In the genomic region with DNA sequence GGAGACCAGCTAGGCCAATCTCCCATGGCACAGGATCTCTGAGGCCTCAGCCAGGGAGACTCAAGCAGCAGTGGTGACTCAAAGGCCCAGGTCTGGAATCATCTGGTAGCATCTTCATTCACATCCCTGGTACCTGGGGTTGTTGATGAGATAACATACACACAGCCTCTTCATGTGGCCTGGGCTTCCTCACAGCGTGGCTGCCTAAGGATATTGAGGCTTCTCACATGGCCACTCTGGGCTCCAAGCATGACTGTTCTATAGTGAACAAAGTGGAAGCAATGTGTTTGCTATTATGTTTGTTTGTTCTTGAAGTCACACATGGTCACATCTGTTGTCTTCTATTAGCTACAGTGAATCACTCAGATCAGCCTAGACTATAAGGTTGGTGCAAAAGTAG, we compare ENCODE assay signal across 14 cellular contexts.
DNase-seq lines count a peak whose midpoint lies in the region; ATAC-seq and TF ChIP-seq lines count a peak whose summit lies in the region.
"Had no signal": no experiment of that assay in that cellular context is flagged by ENCODE, and none has a peak within 500 bp of the region (broad histone marks: within the 10 kb centered on the region; RNA-seq: fewer than 3 reads in every experiment).

No MANE protein-coding gene starts in this region.

- H3K4me3 Mint-ChIP-seq in activated naive CD4-positive, alpha-beta T cell treated with anti-CD3 and anti-CD28 coated beads, Interleukin-2, amount 10 ng/mL, durations not matched to agents 7 days and 5 days = no peak overlapping the region
- H3K4me3 Mint-ChIP-seq in T-cell (no peak overlapping the region), immature natural killer cell (peak overlapping the region; percentile 41 to 87 (median 80))
- H3K4me3 Mint-ChIP-seq in activated CD8-positive, alpha-beta T cell treated with anti-CD3 and anti-CD28 coated beads, Interleukin-2, amount 10 ng/mL, durations not matched to agents 7 days and 5 days = no peak overlapping the region

- no peak overlapping the region for H3K27ac ChIP-seq in right atrium auricular region
- H3K27ac ChIP-seq: PC-9 had no signal

- TF ChIP-seq CTCF in right atrium auricular region (IDR thresholded peaks at IDR 0.05) = no peak

- H3K4me1 ChIP-seq in right atrium auricular region = no peaks in the 10 kb centered on the region

- POLR2A ChIA-PET in T-cell (lab: Charles Lee) = no interaction called here
- POLR2A ChIA-PET in activated CD8-positive, alpha-beta T cell treated with anti-CD3 and anti-CD28 coated beads, Interleukin-2, amount 10 ng/mL, durations not matched to agents 7 days and 5 days (lab: Charles Lee) = no interaction called here

- CTCF ChIA-PET in activated naive CD4-positive, alpha-beta T cell treated with anti-CD3 and anti-CD28 coated beads, Interleukin-2, amount 10 ng/mL, durations not matched to agents 7 days and 5 days (lab: Charles Lee) = no interaction called here
- CTCF ChIA-PET in T-cell (lab: Charles Lee) = no interaction called here
- CTCF ChIA-PET in activated CD8-positive, alpha-beta T cell treated with anti-CD3 and anti-CD28 coated beads, Interleukin-2, amount 10 ng/mL, durations not matched to agents 7 days and 5 days (lab: Charles Lee) = no interaction called here

- H3K27me3 ChIP-seq in right atrium auricular region = no peaks in the 10 kb centered on the region
- H3K27me3 ChIP-seq: MG63 had no signal

- peaks cover 27% of the 10 kb centered on the region for H3K36me3 Mint-ChIP-seq in activated naive CD4-positive, alpha-beta T cell treated with anti-CD3 and anti-CD28 coated beads, Interleukin-2, amount 10 ng/mL, durations not matched to agents 7 days and 5 days
- no peaks in the 10 kb centered on the region for H3K36me3 Mint-ChIP-seq in T-cell
- H3K36me3 Mint-ChIP-seq in activated CD8-positive, alpha-beta T cell treated with anti-CD3 and anti-CD28 coated beads, Interleukin-2, amount 10 ng/mL, durations not matched to agents 7 days and 5 days (ENCODE audit: low read depth) = peaks cover 21% of the 10 kb centered on the region
- H3K36me3 Mint-ChIP-seq in immature natural killer cell = peaks cover 7 to 22% (median 9%) of the 10 kb centered on the region in 3 donors

- peaks cover 0 to 5% of the 10 kb centered on the region in 2 donors for H3K9me3 ChIP-seq in right atrium auricular region
- H3K9me3 ChIP-seq: MG63 had no signal

- H3K27ac Mint-ChIP-seq in activated naive CD4-positive, alpha-beta T cell treated with anti-CD3 and anti-CD28 coated beads, Interleukin-2, amount 10 ng/mL, durations not matched to agents 7 days and 5 days = no peak overlapping the region
- H3K27ac Mint-ChIP-seq in T-cell (peak overlapping the region; percentile 81 to 91), immature natural killer cell (peak overlapping the region; percentile 25 to 99 (median 96))
- H3K27ac Mint-ChIP-seq in activated CD8-positive, alpha-beta T cell treated with anti-CD3 and anti-CD28 coated beads, Interleukin-2, amount 10 ng/mL, durations not matched to agents 7 days and 5 days = no peak overlapping the region

- no peaks in the 10 kb centered on the region for H3K36me3 ChIP-seq in right atrium auricular region
- H3K36me3 ChIP-seq: MG63 had no signal

- peak; percentile 34 for DNase-seq in activated naive CD4-positive, alpha-beta T cell treated with anti-CD3 and anti-CD28 coated beads, Interleukin-2, amount 10 ng/mL, durations not matched to agents 7 days and 5 days
- no peak for DNase-seq in activated naive CD4-positive, alpha-beta T cell (lab: John Stamatoyannopoulos, UW)
- DNase-seq in T-cell = no peak
- peak; percentile 61 for DNase-seq in activated CD8-positive, alpha-beta T cell treated with anti-CD3 and anti-CD28 coated beads, Interleukin-2, amount 10 ng/mL, durations not matched to agents 7 days and 5 days
- no peak for DNase-seq in immature natural killer cell
- DNase-seq in stimulated activated naive CD4-positive, alpha-beta T cell treated with Interleukin-2 at 50 U/mL for 16 hours (lab: John Stamatoyannopoulos, UW) = no peak
- no peak for DNase-seq in right atrium auricular region (ENCODE audit: low spot score)
- DNase-seq: H7, MG63, NCI-H1092 treated with DMSO at 0.1 percent for 48 hours, NCI-H2081 treated with DMSO at 0.1 percent for 48 hours, NCI-H510A treated with DMSO at 0.1 percent for 48 hours, NCI-H82, PC-9 had no signal

- peaks cover 4% of the 10 kb centered on the region for H3K27me3 Mint-ChIP-seq in activated naive CD4-positive, alpha-beta T cell treated with anti-CD3 and anti-CD28 coated beads, Interleukin-2, amount 10 ng/mL, durations not matched to agents 7 days and 5 days
- H3K27me3 Mint-ChIP-seq in T-cell (no peaks in the 10 kb centered on the region), immature natural killer cell (ENCODE audit: low read depth in 3 of 3) (peaks cover 0 to 3% (median 2%) of the 10 kb centered on the region in 3 donors)
- peaks cover 20% of the 10 kb centered on the region for H3K27me3 Mint-ChIP-seq in activated CD8-positive, alpha-beta T cell treated with anti-CD3 and anti-CD28 coated beads, Interleukin-2, amount 10 ng/mL, durations not matched to agents 7 days and 5 days (ENCODE audit: low read depth)

- peaks cover 16% of the 10 kb centered on the region for H3K9me3 Mint-ChIP-seq in activated naive CD4-positive, alpha-beta T cell treated with anti-CD3 and anti-CD28 coated beads, Interleukin-2, amount 10 ng/mL, durations not matched to agents 7 days and 5 days
- H3K9me3 Mint-ChIP-seq in T-cell (peaks cover 0 to 7% (median 0%) of the 10 kb centered on the region in 3 donors), immature natural killer cell (peaks cover 7 to 15% (median 9%) of the 10 kb centered on the region in 6 donors)
- no peaks in the 10 kb centered on the region for H3K9me3 Mint-ChIP-seq in activated CD8-positive, alpha-beta T cell treated with anti-CD3 and anti-CD28 coated beads, Interleukin-2, amount 10 ng/mL, durations not matched to agents 7 days and 5 days (ENCODE audit: insufficient read depth)

- no peak overlapping the region for H3K4me3 ChIP-seq in right atrium auricular region
- H3K4me3 ChIP-seq: MG63, PC-9 had no signal

- H3K4me1 Mint-ChIP-seq in activated naive CD4-positive, alpha-beta T cell treated with anti-CD3 and anti-CD28 coated beads, Interleukin-2, amount 10 ng/mL, durations not matched to agents 7 days and 5 days = peaks cover 58% of the 10 kb centered on the region
- H3K4me1 Mint-ChIP-seq in T-cell (peaks cover 52 to 55% (median 53%) of the 10 kb centered on the region in 3 donors), immature natural killer cell (peaks cover 61 to 70% of the 10 kb centered on the region in 2 donors)
- peaks cover 47% of the 10 kb centered on the region for H3K4me1 Mint-ChIP-seq in activated CD8-positive, alpha-beta T cell treated with anti-CD3 and anti-CD28 coated beads, Interleukin-2, amount 10 ng/mL, durations not matched to agents 7 days and 5 days (ENCODE audit: low read depth)

- no peak for ATAC-seq in T-cell (replicated peaks in 1 of 4)
- peak; percentile 45 for ATAC-seq in activated CD8-positive, alpha-beta T cell treated with anti-CD3 and anti-CD28 coated beads, Interleukin-2, amount 10 ng/mL, durations not matched to agents 7 days and 5 days

Comparison
In these comparisons a context has a peak if more than half of its experiments do, and no peak if none do; other contexts are left out.
1. DNase-seq: peak in activated naive CD4-positive, alpha-beta T cell treated with anti-CD3 and anti-CD28 coated beads, Interleukin-2, amount 10 ng/mL, durations not matched to agents 7 days and 5 days (single experiment) and activated CD8-positive, alpha-beta T cell treated with anti-CD3 and anti-CD28 coated beads, Interleukin-2, amount 10 ng/mL, durations not matched to agents 7 days and 5 days (single experiment); none in activated naive CD4-positive, alpha-beta T cell (0 of 4), T-cell (0 of 34), immature natural killer cell (0 of 3), stimulated activated naive CD4-positive, alpha-beta T cell treated with Interleukin-2 at 50 U/mL for 16 hours (single experiment) and right atrium auricular region (single experiment).
2. H3K27ac Mint-ChIP-seq: peak in T-cell (2 of 2) and immature natural killer cell (6 of 6); none in activated naive CD4-positive, alpha-beta T cell treated with anti-CD3 and anti-CD28 coated beads, Interleukin-2, amount 10 ng/mL, durations not matched to agents 7 days and 5 days (single experiment) and activated CD8-positive, alpha-beta T cell treated with anti-CD3 and anti-CD28 coated beads, Interleukin-2, amount 10 ng/mL, durations not matched to agents 7 days and 5 days (single experiment).
3. H3K4me3 Mint-ChIP-seq: peak in immature natural killer cell (5 of 5); none in activated naive CD4-positive, alpha-beta T cell treated with anti-CD3 and anti-CD28 coated beads, Interleukin-2, amount 10 ng/mL, durations not matched to agents 7 days and 5 days (single experiment), T-cell (0 of 3) and activated CD8-positive, alpha-beta T cell treated with anti-CD3 and anti-CD28 coated beads, Interleukin-2, amount 10 ng/mL, durations not matched to agents 7 days and 5 days (single experiment).